Comparison of ENCODE assay signal across 20 cellular contexts in the genomic region with DNA sequence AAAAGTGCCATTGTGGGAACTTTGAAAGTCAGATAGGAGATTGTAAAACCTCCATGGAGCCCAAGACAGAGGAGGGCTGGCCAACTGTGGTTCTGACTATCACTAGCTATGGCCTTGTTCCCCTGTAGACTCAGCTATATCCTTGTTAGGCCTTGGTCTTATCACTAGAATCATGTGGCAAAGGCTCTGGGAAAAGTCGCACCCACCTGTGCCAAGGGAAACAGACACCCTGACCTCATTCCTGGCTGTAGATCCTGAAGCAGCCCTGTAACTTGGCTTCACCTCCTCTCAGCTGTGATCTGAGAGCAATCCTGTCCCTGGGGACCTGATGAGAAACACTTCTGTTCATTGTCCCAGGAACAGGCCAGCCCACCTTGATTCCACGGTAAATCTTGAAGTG.
"Had no signal": no experiment of that assay in that cellular context is flagged by ENCODE, and none has a peak within 500 bp of the region (broad histone marks: within the 10 kb centered on the region; RNA-seq: fewer than 3 reads in every experiment).

No MANE protein-coding gene starts in this region.

- H3K9me3 ChIP-seq: esophagus squamous epithelium, testis, upper lobe of left lung had no signal

- DNase-seq: activated CD4-positive, alpha-beta T cell treated with anti-CD3 and anti-CD28 coated beads, Interleukin-2, amount 50 U/mL, for 48 hours; activated gamma-delta T cell treated with Interleukin-2 at 50 U/mL for 16 hours; cerebellar nuclear complex; effector memory CD4-positive, alpha-beta T cell; esophagus squamous epithelium; left colon; midbrain; small intestine; stimulated activated CD4-positive, alpha-beta T cell treated with anti-CD3 and anti-CD28 coated beads, Interleukin-15, amount 100 ng/mL, for 24 hours; stimulated activated CD4-positive, alpha-beta T cell treated with anti-CD3 and anti-CD28 coated beads, Interleukin-4, amount 100 ng/mL, for 1 hour; testis; upper lobe of left lung; WERI-Rb-1 had no signal

- H3K36me3 Mint-ChIP-seq: activated naive CD4-positive, alpha-beta T cell treated with anti-CD3 and anti-CD28 coated beads, Interleukin-2, amount 50 U/mL, for 72 hours had no signal

- ATAC-seq: activated naive CD4-positive, alpha-beta T cell treated with anti-CD3 and anti-CD28 coated beads, Interleukin-2, amount 50 U/mL, for 72 hours; left colon had no signal

- H3K9me3 Mint-ChIP-seq: activated T-helper 1 cell treated with anti-CD3 and anti-CD28 coated beads, Interleukin-12 subunit alpha, Interleukin-12 subunit beta, Interleukin-2, Interleukin-4 antibody, amounts not matched to agents 30 ng/mL and 10 ng/mL and 1 ng/mL, durations not matched to agents 14 hours and 24 hours and 36 hours had no signal

- H3K4me1 ChIP-seq: esophagus squamous epithelium, right atrium auricular region, testis, upper lobe of left lung had no signal

- H3K27me3 ChIP-seq: esophagus squamous epithelium, hepatocyte, right atrium auricular region, testis, upper lobe of left lung had no signal

- H3K27ac Mint-ChIP-seq: activated naive CD4-positive, alpha-beta T cell treated with anti-CD3 and anti-CD28 coated beads, Interleukin-2, amount 50 U/mL, for 72 hours; activated T-helper 1 cell treated with anti-CD3 and anti-CD28 coated beads, Interleukin-12 subunit alpha, Interleukin-12 subunit beta, Interleukin-2, Interleukin-4 antibody, amounts not matched to agents 30 ng/mL and 10 ng/mL and 1 ng/mL, durations not matched to agents 14 hours and 24 hours and 36 hours; dendritic cell treated with granulocyte-macrophage colony-stimulating factor and Interleukin-4, amounts not matched to agents 40 ng/mL and 50 ng/mL, for 4 days; progenitor cell of endocrine pancreas had no signal

- H2AFZ ChIP-seq: hepatocyte had no signal

- H3K4me2 ChIP-seq: hepatocyte had no signal

- H3K27me3 Mint-ChIP-seq: dendritic cell treated with granulocyte-macrophage colony-stimulating factor and Interleukin-4, amounts not matched to agents 40 ng/mL and 50 ng/mL, for 4 days; progenitor cell of endocrine pancreas had no signal

- H3K4me3 ChIP-seq: esophagus squamous epithelium, hepatocyte, lung, right atrium auricular region, testis, upper lobe of left lung had no signal

- H3K36me3 ChIP-seq: esophagus squamous epithelium, right atrium auricular region, upper lobe of left lung, WERI-Rb-1 had no signal

- H3K27ac ChIP-seq: esophagus squamous epithelium, hepatocyte, right atrium auricular region, testis, upper lobe of left lung, WERI-Rb-1 had no signal

- H3K4me3 Mint-ChIP-seq: activated T-helper 1 cell treated with anti-CD3 and anti-CD28 coated beads, Interleukin-12 subunit alpha, Interleukin-12 subunit beta, Interleukin-2, Interleukin-4 antibody, amounts not matched to agents 30 ng/mL and 10 ng/mL and 1 ng/mL, durations not matched to agents 14 hours and 24 hours and 36 hours; dendritic cell treated with granulocyte-macrophage colony-stimulating factor and Interleukin-4, amounts not matched to agents 40 ng/mL and 50 ng/mL, for 4 days had no signal
